ENCODE assay signal across 10 cellular contexts in genomic region chr5:67267522-67268232, GRCh38.
A peak's percentile ranks its signal among the peaks of the same experiment; 100 is the strongest.
DNase-seq lines count a peak whose midpoint lies in the region; ATAC-seq and TF ChIP-seq lines count a peak whose summit lies in the region.
"Had no signal": no experiment of that assay in that cellular context is flagged by ENCODE, and none has a peak within 500 bp of the region (broad histone marks: within the 10 kb centered on the region; RNA-seq: fewer than 3 reads in every experiment).

No MANE protein-coding gene starts in this region.

- no peak overlapping the region for H3K23ac ChIP-seq in neuronal stem cell (ENCODE audit: low read depth, low read length, poor library complexity)

- H2BK12ac ChIP-seq in neuronal stem cell (ENCODE audit: low read length) = no peak overlapping the region

- ATAC-seq in Right ventricle myocardium superior (ENCODE audit: poor library complexity) = peak; percentile 51

- peaks cover 0 to 10% of the 10 kb centered on the region in 2 donors for H3K9me3 ChIP-seq in neuronal stem cell (replicated peaks in 1 of 2; ENCODE audit: control insufficient read depth in 2 of 2, insufficient read depth in 1 of 2, low read depth in 1 of 2, low read length in 2 of 2)
- no peaks in the 10 kb centered on the region for H3K9me3 ChIP-seq in vagina
- H3K9me3 ChIP-seq: neutrophil had no signal

- peak overlapping the region in 1 of 2 donors; percentile 0 for H3K4me3 ChIP-seq in neuronal stem cell (ENCODE audit: low read length in 2 of 2)
- no peak overlapping the region for H3K4me3 ChIP-seq in vagina

- no peak overlapping the region for H2BK120ac ChIP-seq in neuronal stem cell (ENCODE audit: low read depth, low read length)

- no peak overlapping the region for H2BK5ac ChIP-seq in neuronal stem cell (ENCODE audit: low read length)

- H3K14ac ChIP-seq in neuronal stem cell (ENCODE audit: low read length) = no peak overlapping the region

- WGBS in neuronal stem cell (ENCODE audit: extremely low coverage in 2 of 2, insufficient read length in 2 of 2, insufficient replicate concordance in 1 of 2), 2 donors = no CpG with 5 or more reads among the region's 7 CpGs

- no peak for TF ChIP-seq CTCF in vagina (IDR thresholded peaks at IDR 0.05)

- no peak overlapping the region for H3K4ac ChIP-seq in neuronal stem cell (ENCODE audit: low read length)

- no peak overlapping the region for H3K4me2 ChIP-seq in neuronal stem cell (ENCODE audit: insufficient read depth, low read length, poor library complexity, severe bottlenecking)

- H3K9ac ChIP-seq in neuronal stem cell (ENCODE audit: low read depth, low read length, poor library complexity) = no peak overlapping the region

- no peak overlapping the region for H2AK5ac ChIP-seq in neuronal stem cell (ENCODE audit: low read depth, low read length)

- H2AFZ ChIP-seq in neuronal stem cell (ENCODE audit: low read length) = peak overlapping the region; percentile 75

- H3K36me3 ChIP-seq in neuronal stem cell (replicated peaks in 1 of 2; ENCODE audit: control insufficient read depth in 2 of 2, insufficient read depth in 2 of 2, low read length in 2 of 2) (no peaks in the 10 kb centered on the region), vagina (no peaks in the 10 kb centered on the region)
- H3K36me3 ChIP-seq: neutrophil had no signal

- no peak overlapping the region for H2BK15ac ChIP-seq in neuronal stem cell (ENCODE audit: low read length)

- intact Hi-C loops in Right ventricle myocardium superior (cut with DNase I) (loop anchor here (10.0 kb wide), 1 partner anchor 127 kb away; no protein-coding TSS in a partner anchor), vagina (cut with DNase I) (no loop called here)

- peak overlapping the region; percentile 76 for H3K27ac ChIP-seq in neuronal stem cell (replicated peaks; ENCODE audit: low read length)
- H3K27ac ChIP-seq in vagina = peak overlapping the region; percentile 88
- H3K27ac ChIP-seq: neutrophil had no signal

- H3K27me3 ChIP-seq in neuronal stem cell (ENCODE audit: control insufficient read depth in 3 of 3, insufficient read depth in 3 of 3, low read depth in 1 of 3, low read length in 3 of 3) (no peaks in the 10 kb centered on the region), vagina (no peaks in the 10 kb centered on the region)
- H3K27me3 ChIP-seq: neutrophil had no signal

- DNase-seq in DMS79 treated with DMSO at 0.1 percent for 48 hours (lab: John Stamatoyannopoulos, UW) (peak; percentile 54), DMS79 (lab: John Stamatoyannopoulos, UW) (no peak), Right ventricle myocardium superior (peak; percentile 73), neuronal stem cell (ENCODE audit: low spot score) (no peak), vagina (ENCODE audit: extremely low spot score in 2 of 2) (no peak), SW480 (ENCODE audit: low spot score) (no peak)
- DNase-seq in stimulated activated naive CD4-positive, alpha-beta T cell (lab: John Stamatoyannopoulos, UW) = no peak
- no peak for DNase-seq in activated CD8-positive, alpha-beta memory T cell treated with anti-CD3 and anti-CD28 coated beads, Interleukin-2, amount 50 U/mL, for 48 hours
- DNase-seq: activated CD4-positive, alpha-beta T cell treated with anti-CD3 and anti-CD28 coated beads, Interleukin-2, amount 50 U/mL, for 1 hour had no signal

- no peaks in the 10 kb centered on the region for H3K79me1 ChIP-seq in neuronal stem cell (ENCODE audit: low read depth, low read length)

- H3K4me1 ChIP-seq in neuronal stem cell (ENCODE audit: control insufficient read depth in 2 of 2, insufficient read depth in 1 of 2, low read depth in 1 of 2, low read length in 2 of 2) (peaks cover 7 to 15% of the 10 kb centered on the region in 2 donors), vagina (peaks cover 55% of the 10 kb centered on the region)

- no peak for TF ChIP-seq POLR2A in vagina (IDR thresholded peaks at IDR 0.05)

- H4K91ac ChIP-seq in neuronal stem cell (ENCODE audit: low read depth, low read length, poor library complexity) = no peak overlapping the region

- peak overlapping the region; percentile 53 for H3K18ac ChIP-seq in neuronal stem cell (ENCODE audit: low read length)

- no peak overlapping the region for H4K8ac ChIP-seq in neuronal stem cell (ENCODE audit: low read depth, low read length)

Comparison
In these comparisons a context has a peak if more than half of its experiments do, and no peak if none do; other contexts are left out.
1. DNase-seq: peak in DMS79 treated with DMSO at 0.1 percent for 48 hours (single experiment) and Right ventricle myocardium superior (single experiment); none in DMS79 (single experiment), neuronal stem cell (single experiment), vagina (0 of 2), SW480 (single experiment), stimulated activated naive CD4-positive, alpha-beta T cell (0 of 6) and activated CD8-positive, alpha-beta memory T cell treated with anti-CD3 and anti-CD28 coated beads, Interleukin-2, amount 50 U/mL, for 48 hours (single experiment).